Comparison of ENCODE assay signal across 9 cellular contexts in the genomic region with DNA sequence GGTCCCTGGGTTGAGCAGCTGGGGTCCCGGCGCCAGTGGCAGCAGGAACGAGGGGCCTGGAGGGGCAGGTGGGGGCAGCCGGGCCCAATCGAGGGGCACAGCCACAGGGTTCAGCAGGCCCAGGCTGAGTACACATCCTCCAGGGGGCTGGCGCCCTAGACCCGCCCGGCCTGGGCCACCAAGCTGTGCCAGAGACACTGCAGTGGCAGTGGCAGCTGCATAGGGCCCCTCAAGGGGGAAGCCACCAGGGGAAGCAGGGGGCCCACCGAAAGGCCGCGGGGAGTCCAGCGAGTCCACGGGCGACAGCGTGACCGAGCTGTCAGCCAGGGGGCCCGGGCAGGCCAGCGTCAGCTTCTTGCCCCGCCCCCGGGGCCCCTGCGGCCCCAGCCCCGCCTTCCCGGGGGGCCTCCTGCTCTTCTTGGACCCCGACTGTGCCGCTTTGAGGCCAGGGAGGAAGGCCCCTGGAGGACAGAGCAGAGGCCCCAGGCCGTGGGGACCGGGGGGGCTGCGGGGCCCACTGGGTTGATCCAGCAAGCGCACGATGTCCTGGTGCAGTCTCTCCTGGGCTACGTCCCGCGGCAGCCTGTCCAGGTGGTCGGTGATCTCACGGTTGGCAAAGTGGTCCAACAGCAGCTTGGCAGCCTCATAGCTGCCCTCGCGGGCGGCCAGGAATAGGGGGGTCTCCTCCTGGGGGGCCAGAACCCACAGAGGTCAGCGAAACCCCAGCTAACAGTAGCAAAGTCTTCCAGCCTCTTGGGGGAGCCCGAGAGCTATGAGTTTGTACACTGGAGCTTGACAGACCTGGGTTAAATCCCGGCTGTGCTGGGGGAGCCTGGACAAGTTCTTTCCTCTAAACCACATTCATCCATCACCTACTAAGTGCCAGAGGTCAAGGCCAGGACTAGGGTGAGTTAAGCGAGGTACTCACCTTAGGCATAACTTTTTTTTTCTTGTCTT. TPM values are rescaled to one million over a fixed set of nuclear protein-coding genes. Genes with fewer than 3 reads are reported as not detected.
A peak's percentile ranks its signal among the peaks of the same experiment; 100 is the strongest.
DNase-seq lines count a peak whose midpoint lies in the region; ATAC-seq and TF ChIP-seq lines count a peak whose summit lies in the region.
"Had no signal": no experiment of that assay in that cellular context is flagged by ENCODE, and none has a peak within 500 bp of the region (broad histone marks: within the 10 kb centered on the region; RNA-seq: fewer than 3 reads in every experiment).

No MANE protein-coding gene starts in this region.

- TF ChIP-seq POLR2A in transverse colon (IDR thresholded peaks at IDR 0.05) = no peak

- H3K36me3 ChIP-seq in SJCRH30 (peaks cover 54% of the 10 kb centered on the region), transverse colon (no peaks in the 10 kb centered on the region)

- H3K9me3 ChIP-seq in SJCRH30 (replicated peaks) (peaks cover 16% of the 10 kb centered on the region), transverse colon (peaks cover 9 to 14% of the 10 kb centered on the region in 2 donors)

- intact Hi-C loops in transverse colon (cut with DNase I; ENCODE audit: low total_unique reads) = no loop called here

- WGBS in transverse colon (ENCODE audit: low coverage in 1 of 2), 2 donors = 76% methylated on average over 11 of the region's 42 CpGs; no CpG with 5 or more reads in 1 of the 2 donors

- DNase-seq in EH (ENCODE audit: low read depth) = peak; percentile 56
- DNase-seq in HL-60 (ENCODE audit: low read depth in 1 of 2, low spot score in 1 of 2) = peak in 1 of 2 experiments; percentile 36
- peak; percentile 46 to 64 for DNase-seq in SJCRH30
- DNase-seq in left lobe of liver (ENCODE audit: low spot score) = no peak
- no peak for DNase-seq in transverse colon
- no peak for DNase-seq in stimulated activated CD4-positive, alpha-beta T cell treated with anti-CD3 and anti-CD28 coated beads, Interleukin-12 subunit alpha, Interleukin-12 subunit beta, amount 100 ng/mL, for 4 hours
- DNase-seq: amygdala had no signal

- no peak overlapping the region for H3K27ac ChIP-seq in HL-60 (replicated peaks)
- no peak overlapping the region for H3K27ac ChIP-seq in SJCRH30
- H3K27ac ChIP-seq in transverse colon = no peak overlapping the region

- peak; percentile 52 for TF ChIP-seq CTCF in HL-60 (IDR thresholded peaks at IDR 0.05; ENCODE audit: insufficient read depth, low read length)
- peak in 2 of 5 experiments; percentile 15 to 16 for TF ChIP-seq CTCF in transverse colon (IDR thresholded peaks at IDR 0.05)

- H3K27me3 ChIP-seq in HL-60 (ENCODE audit: insufficient read depth, poor library complexity, severe bottlenecking) (no peaks in the 10 kb centered on the region), SJCRH30 (no peaks in the 10 kb centered on the region), transverse colon (no peaks in the 10 kb centered on the region)

- no peak for TF ChIP-seq EP300 in transverse colon (IDR thresholded peaks at IDR 0.05; ENCODE audit: low read depth)

- H3K4me3 ChIP-seq in HL-60 (replicated peaks; ENCODE audit: insufficient read depth, low read length) (no peak overlapping the region), SJCRH30 (no peak overlapping the region), transverse colon (no peak overlapping the region)

- in situ Hi-C loops in transverse colon (cut with MboI; ENCODE audit: low pct_ligation_motif_present in 1 of 4, low pct_unique_long_range_greater_than_20kb in 1 of 4, low sequenced_read_pairs in 3 of 4) = no loop called here

- H3K4me1 ChIP-seq in SJCRH30 = no peaks in the 10 kb centered on the region
- no peaks in the 10 kb centered on the region for H3K4me1 ChIP-seq in transverse colon

- ATAC-seq in left lobe of liver (peak; percentile 81), HG03045 (IDR thresholded peaks at IDR 0.05; ENCODE audit: unreplicated experiment) (no peak), HG02798 (IDR thresholded peaks at IDR 0.05; ENCODE audit: poor library complexity, unreplicated experiment) (no peak)

RNA-seq across cellular contexts. Expression of gene NOTCH3, which starts 39.5 kb away (rescaled TPM):
- total RNA-seq in SJCRH30 (2014; rRNA removed; shearing (Covaris generic)) = 43.7 and 48.2 TPM in 2 replicates
- 4.6 TPM for total RNA-seq in left lobe of liver
- 10 to 100 TPM in 1 of 4 donors, 1 to 10 TPM in 3; 2.2 to 16.3 (median 4.7) TPM for total RNA-seq in transverse colon

RNA-seq across cellular contexts. Expression of gene SYDE1, which starts 54.1 kb away (rescaled TPM):
- 37.7 and 38.3 TPM in 2 replicates for total RNA-seq in SJCRH30 (2014; rRNA removed; shearing (Covaris generic))
- total RNA-seq in left lobe of liver = 3.4 TPM
- 10 to 100 TPM in 3 of 4 donors, 1 to 10 TPM in 1; 6.7 to 20.9 (median 12.3) TPM for total RNA-seq in transverse colon

Comparison
In these comparisons a context has a peak if more than half of its experiments do, and no peak if none do; other contexts are left out.
1. DNase-seq: peak in EH (single experiment) and SJCRH30 (2 of 2); none in left lobe of liver (single experiment), transverse colon (single experiment) and stimulated activated CD4-positive, alpha-beta T cell treated with anti-CD3 and anti-CD28 coated beads, Interleukin-12 subunit alpha, Interleukin-12 subunit beta, amount 100 ng/mL, for 4 hours (single experiment).